1 cellular context compared by ENCODE assay signal in genomic region chr16:2157480-2158261, GRCh38.
TF ChIP-seq lines count a peak whose summit lies in the region.

No MANE protein-coding gene starts in this region.

TF ChIP-seq in GM23338, 12 proteins besides CTCF, POLR2A, EP300 and RAD21 (continued from another document):
- TF ChIP-seq ZNF462 (CRISPR knock-in tag; IDR thresholded peaks at IDR 0.05) = no peak
- TF ChIP-seq JUNB (IDR thresholded peaks at IDR 0.05; ENCODE audit: unreplicated experiment) = no peak
